16 cellular contexts compared by ENCODE assay signal in genomic region chr10:78755877-78756455, GRCh38.
A peak's percentile ranks its signal among the peaks of the same experiment; 100 is the strongest.
DNase-seq lines count a peak whose midpoint lies in the region; ATAC-seq, FAIRE-seq and TF ChIP-seq lines count a peak whose summit lies in the region.
"Had no signal": no experiment of that assay in that cellular context is flagged by ENCODE, and none has a peak within 500 bp of the region (broad histone marks: within the 10 kb centered on the region; RNA-seq: fewer than 3 reads in every experiment).

No MANE protein-coding gene starts in this region.

- intact Hi-C loops in IMR-90 (cut with micrococcal nuclease) = loop anchor here (5.0 to 10.0 kb wide), 2 partner anchors 311 to 711 kb away; partner anchors contain the start of gene ZMIZ1
- intact Hi-C loops in endothelial cell of umbilical vein (cut with micrococcal nuclease) = loop anchor here (2.0 to 10.0 kb wide), 5 partner anchors 55 to 589 kb away; partner anchors contain the start of genes PPIF and ZMIZ1

- H3K4me1 ChIP-seq in ACC112 (ENCODE audit: control insufficient read depth, insufficient read depth, low read length, unreplicated experiment) (peaks cover 29% of the 10 kb centered on the region), IMR-90 (ENCODE audit: control insufficient read depth, insufficient read depth, low read length) (peaks cover 26% of the 10 kb centered on the region), endothelial cell of umbilical vein (ENCODE audit: control insufficient read depth, extremely low read depth, insufficient read depth, low read length) (peaks cover 34% of the 10 kb centered on the region), osteoblast (ENCODE audit: insufficient read depth, low read length) (peaks cover 40% of the 10 kb centered on the region)

- TF ChIP-seq CTCF in IMR-90 (conservative IDR thresholded peaks at IDR 0.05; ENCODE audit: low read depth, low read length) = no peak
- TF ChIP-seq CTCF in endothelial cell of umbilical vein (IDR thresholded peaks at IDR 0.05; ENCODE audit: extremely low read depth in 1 of 2, insufficient read depth in 1 of 2, low read depth in 1 of 2, low read length in 2 of 2) = no peak
- no peak for TF ChIP-seq CTCF in osteoblast (IDR thresholded peaks at IDR 0.05; ENCODE audit: extremely low read depth, low read depth, low read length)

- POLR2A ChIA-PET in IMR-90 (lab: Charles Lee; ENCODE audit: unreplicated experiment) (no interaction called here), endothelial cell of umbilical vein (lab: Charles Lee) (interaction anchor here (0.7 kb wide), 1 partner anchor 208 kb away, joined by 3 read pairs; no protein-coding TSS in a partner anchor)

- no peak overlapping the region for H3K56ac ChIP-seq in IMR-90 (ENCODE audit: extremely low read depth, insufficient read depth, low read length)

- no CpG with 5 or more reads among the region's 3 CpGs for WGBS in IMR-90 (ENCODE audit: extremely low coverage in 2 of 2, insufficient read length in 1 of 2), 2 experiments

- peak overlapping the region; percentile 49 for H2AK9ac ChIP-seq in IMR-90 (replicated peaks; ENCODE audit: low read depth, low read length, poor library complexity)

- ATAC-seq in IMR-90 (ENCODE audit: low read depth) = no peak
- ATAC-seq in activated naive CD4-positive, alpha-beta T cell treated with anti-CD3 and anti-CD28 coated beads, Interleukin-2, amount 50 U/mL, for 72 hours = no peak
- no peak for ATAC-seq in HG03457 (IDR thresholded peaks at IDR 0.05; ENCODE audit: unreplicated experiment)

- H2BK15ac ChIP-seq in IMR-90 (ENCODE audit: low read depth, low read length) = peak overlapping the region; percentile 94

- H4K20me1 ChIP-seq in IMR-90 (ENCODE audit: insufficient read depth, low read length) (peaks cover 4% of the 10 kb centered on the region; the same call in 1 of the 2 replicates), endothelial cell of umbilical vein (replicated peaks; ENCODE audit: control insufficient read depth, extremely low read depth, insufficient read depth, low read length) (no peaks in the 10 kb centered on the region), osteoblast (ENCODE audit: insufficient read depth, low read length) (no peaks in the 10 kb centered on the region)

- TF ChIP-seq RAD21 in IMR-90 (IDR thresholded peaks at IDR 0.05; ENCODE audit: low read length) = no peak

- no peak for TF ChIP-seq POLR2A in IMR-90 (IDR thresholded peaks at IDR 0.05; ENCODE audit: low read depth, low read length)
- TF ChIP-seq POLR2A in endothelial cell of umbilical vein (IDR thresholded peaks at IDR 0.05; ENCODE audit: low read depth, low read length) = no peak

- H2BK20ac ChIP-seq in IMR-90 (ENCODE audit: low read depth, low read length) = peak overlapping the region; percentile 45

- H3K4me3 ChIP-seq in ACC112 (ENCODE audit: low read depth, low read length) (no peak overlapping the region), IMR-90 (ENCODE audit: insufficient read depth, low read depth, low read length) (no peak overlapping the region), endothelial cell of umbilical vein (replicated peaks in 1 of 3; ENCODE audit: insufficient read depth in 1 of 3, low read depth in 1 of 3, low read length in 3 of 3) (no peak overlapping the region), osteoblast (ENCODE audit: insufficient read depth, low read length) (no peak overlapping the region)
- H3K4me3 ChIP-seq: cardiac muscle cell, upper lobe of left lung had no signal

- H3K9ac ChIP-seq in IMR-90 (ENCODE audit: low read depth, low read length) (no peak overlapping the region), endothelial cell of umbilical vein (replicated peaks; ENCODE audit: extremely low read depth, insufficient read depth, low read length) (no peak overlapping the region)

- peak overlapping the region; percentile 61; the same call in 1 of the 2 replicates for H3K18ac ChIP-seq in IMR-90 (ENCODE audit: low read depth, low read length)

- peak overlapping the region; percentile 62; the same call in 1 of the 2 replicates for H3K27ac ChIP-seq in ACC112 (ENCODE audit: low read depth, low read length)
- no peak overlapping the region for H3K27ac ChIP-seq in IMR-90 (ENCODE audit: insufficient read depth, low read length)
- H3K27ac ChIP-seq in endothelial cell of umbilical vein (ENCODE audit: insufficient read depth, low read depth, low read length) = peak overlapping the region; percentile 43
- H3K27ac ChIP-seq in osteoblast (ENCODE audit: low read depth, low read length) = peak overlapping the region; percentile 96
- H3K27ac ChIP-seq: cardiac muscle cell had no signal

- peak overlapping the region; percentile 94 for H2AK5ac ChIP-seq in IMR-90 (ENCODE audit: low read depth, low read length)

- FAIRE-seq in endothelial cell of umbilical vein (lab: Jason Lieb, UNC) = peak; percentile 47

- in situ Hi-C loops in IMR-90 (cut with MboI; ENCODE audit: low sequenced_read_pairs) = no loop called here

- H3K23ac ChIP-seq in IMR-90 (ENCODE audit: low read depth, low read length) = no peak overlapping the region

- H3K79me1 ChIP-seq in IMR-90 (ENCODE audit: low read depth in 1 of 2, low read length in 2 of 2) = no peaks in the 10 kb centered on the region

- H3K79me2 ChIP-seq in ACC112 (ENCODE audit: control insufficient read depth, insufficient read depth, low read length, unreplicated experiment) = no peaks in the 10 kb centered on the region
- H3K79me2 ChIP-seq in endothelial cell of umbilical vein (ENCODE audit: control insufficient read depth, insufficient read depth, low read length) = no peaks in the 10 kb centered on the region
- H3K79me2 ChIP-seq in osteoblast (ENCODE audit: insufficient read depth, low read length) = no peaks in the 10 kb centered on the region

- H3K4ac ChIP-seq in IMR-90 (ENCODE audit: low read depth, low read length) = peak overlapping the region; percentile 51

- CTCF ChIA-PET in IMR-90 (lab: Yijun Ruan, JAX) (no interaction called here), endothelial cell of umbilical vein (lab: Charles Lee) (interaction anchor here (1.2 to 2.1 kb wide), 8 partner anchors 8 to 439 kb away, joined by 3 to 11 read pairs (median 4); no protein-coding TSS in a partner anchor)

- no TSS peak for BruUV-seq in IMR-90 (replicated peaks; lab: Mats Ljungman, UMichigan)
- no TSS peak for BruUV-seq in endothelial cell of umbilical vein (replicated peaks; lab: Mats Ljungman, UMichigan)

- H3K14ac ChIP-seq in IMR-90 (replicated peaks; ENCODE audit: low read depth, low read length) = peak overlapping the region; percentile 28; the same call in 1 of the 2 replicates

- H3K9me3 ChIP-seq in IMR-90 (ENCODE audit: control insufficient read depth, insufficient read depth, low read length) = no peaks in the 10 kb centered on the region
- H3K9me3 ChIP-seq in endothelial cell of umbilical vein (replicated peaks; ENCODE audit: control insufficient read depth, insufficient read depth, low read length) = no peaks in the 10 kb centered on the region
- no peaks in the 10 kb centered on the region for H3K9me3 ChIP-seq in osteoblast (ENCODE audit: low read depth, low read length)
- H3K9me3 ChIP-seq: upper lobe of left lung had no signal

- H3K36me3 Mint-ChIP-seq in activated naive CD4-positive, alpha-beta T cell treated with anti-CD3 and anti-CD28 coated beads, Interleukin-2, amount 50 U/mL, for 72 hours = no peaks in the 10 kb centered on the region
- H3K36me3 Mint-ChIP-seq: CD8-positive, alpha-beta memory T cell; naive thymus-derived CD4-positive, alpha-beta T cell had no signal

- no peak overlapping the region for H4K5ac ChIP-seq in IMR-90 (ENCODE audit: low read depth, low read length)

- H4K91ac ChIP-seq in IMR-90 (ENCODE audit: insufficient read depth, low read depth, low read length) = peak overlapping the region; percentile 65

- peak overlapping the region in 1 of 2 experiments; percentile 65; a peak in 2 of 4 replicates for H4K8ac ChIP-seq in IMR-90 (ENCODE audit: low read depth in 2 of 2, low read length in 2 of 2)

- DNase-seq in IMR-90 (no peak), endothelial cell of umbilical vein (ENCODE audit: low read depth, low spot score) (peak; percentile 18), osteoblast (ENCODE audit: insufficient read length, low spot score, missing footprints) (no peak), NCI-H187 (lab: John Stamatoyannopoulos, UW) (no peak), NCI-H526 treated with DMSO at 0.1 percent for 48 hours (lab: John Stamatoyannopoulos, UW) (no peak)
- DNase-seq in activated naive CD4-positive, alpha-beta T cell treated with anti-CD3 and anti-CD28 coated beads, Interleukin-2, amount 50 U/mL, for 72 hours (ENCODE audit: low spot score in 2 of 2) = no peak
- DNase-seq: activated CD4-positive, CD25-positive, alpha-beta regulatory T cell; CD8-positive, alpha-beta memory T cell; DND-41; NCI-H1092 had no signal

- dilution Hi-C loops in IMR-90 (cut with HindIII; ENCODE audit: low sequenced_read_pairs, unreplicated experiment) = no loop called here
- dilution Hi-C loops in endothelial cell of umbilical vein (cut with MboI; ENCODE audit: extremely low pct_ligation_motif_present, low sequenced_read_pairs) = no loop called here

- H3K36me3 ChIP-seq in ACC112 (ENCODE audit: insufficient read depth, low read length) = no peaks in the 10 kb centered on the region
- H3K36me3 ChIP-seq in IMR-90 (ENCODE audit: control insufficient read depth, insufficient read depth, low read length) = no peaks in the 10 kb centered on the region
- no peaks in the 10 kb centered on the region for H3K36me3 ChIP-seq in endothelial cell of umbilical vein (ENCODE audit: control insufficient read depth in 2 of 2, extremely low read depth in 1 of 2, insufficient read depth in 2 of 2, low read length in 2 of 2)
- no peaks in the 10 kb centered on the region for H3K36me3 ChIP-seq in osteoblast (ENCODE audit: insufficient read depth, low read length)
- H3K36me3 ChIP-seq: cardiac muscle cell, upper lobe of left lung had no signal

- H2AFZ ChIP-seq in ACC112 (ENCODE audit: low read length, unreplicated experiment) (no peak overlapping the region), IMR-90 (replicated peaks; ENCODE audit: low read length, poor library complexity) (no peak overlapping the region), endothelial cell of umbilical vein (ENCODE audit: low read depth, low read length) (peak overlapping the region; percentile 41), osteoblast (ENCODE audit: low read length) (no peak overlapping the region)

- H2BK5ac ChIP-seq in IMR-90 (ENCODE audit: low read depth, low read length, poor library complexity, severe bottlenecking) = no peak overlapping the region

- peak overlapping the region; percentile 67 for H2BK120ac ChIP-seq in IMR-90 (ENCODE audit: low read depth, low read length)

- H3K9me1 ChIP-seq in IMR-90 (ENCODE audit: insufficient read depth, low read length) (peaks cover 16% of the 10 kb centered on the region), endothelial cell of umbilical vein (replicated peaks; ENCODE audit: control insufficient read depth, extremely low read depth, insufficient read depth, low read length) (no peaks in the 10 kb centered on the region)

- H3K27me3 ChIP-seq in ACC112 (ENCODE audit: insufficient read depth, low read length) (no peaks in the 10 kb centered on the region; the same call in 1 of the 2 replicates), IMR-90 (ENCODE audit: control insufficient read depth, insufficient read depth, low read length) (no peaks in the 10 kb centered on the region), endothelial cell of umbilical vein (ENCODE audit: control insufficient read depth in 2 of 2, insufficient read depth in 2 of 2, low read length in 2 of 2) (peaks cover 0 to 7% of the 10 kb centered on the region in 2 experiments), osteoblast (ENCODE audit: insufficient read depth, low read length) (no peaks in the 10 kb centered on the region)
- H3K27me3 ChIP-seq: cardiac muscle cell, upper lobe of left lung had no signal

- H3K4me2 ChIP-seq in IMR-90 (ENCODE audit: low read depth, low read length) (no peak overlapping the region), endothelial cell of umbilical vein (ENCODE audit: insufficient read depth, low read length) (peak overlapping the region; percentile 19), osteoblast (ENCODE audit: insufficient read depth, low read length) (peak overlapping the region; percentile 71)

- no peak overlapping the region for H3K27ac Mint-ChIP-seq in activated naive CD4-positive, alpha-beta T cell treated with anti-CD3 and anti-CD28 coated beads, Interleukin-2, amount 50 U/mL, for 72 hours
- H3K27ac Mint-ChIP-seq: CD8-positive, alpha-beta memory T cell; T-helper 2 cell treated with Interferon-gamma antibody and Interleukin-4, amounts not matched to agents 5 μg/mL and 100 μg/mL, for 36 hours had no signal

- no peaks in the 10 kb centered on the region for H3K9me3 Mint-ChIP-seq in activated naive CD4-positive, alpha-beta T cell treated with anti-CD3 and anti-CD28 coated beads, Interleukin-2, amount 50 U/mL, for 72 hours
- H3K9me3 Mint-ChIP-seq: CD8-positive, alpha-beta memory T cell; T-helper 2 cell treated with Interferon-gamma antibody and Interleukin-4, amounts not matched to agents 5 μg/mL and 100 μg/mL, for 36 hours had no signal
